Comparison of ENCODE assay signal across 8 cellular contexts in genomic region chr11:116853461-116854073, GRCh38. TPM values are rescaled to one million over a fixed set of nuclear protein-coding genes. Genes with fewer than 3 reads are reported as not detected.
DNase-seq lines count a peak whose midpoint lies in the region; ATAC-seq and TF ChIP-seq lines count a peak whose summit lies in the region.

No MANE protein-coding gene starts in this region.

- H3K36me3 ChIP-seq in CD8-positive, alpha-beta memory T cell (ENCODE audit: insufficient read depth, low read length) = peaks cover 13% of the 10 kb centered on the region
- H3K36me3 ChIP-seq in Karpas-422 (ENCODE audit: insufficient read depth, low read length) = no peaks in the 10 kb centered on the region

- H3K27me3 Mint-ChIP-seq in CD8-positive, alpha-beta memory T cell = peaks cover 0 to 2% of the 10 kb centered on the region in 2 donors
- no peaks in the 10 kb centered on the region for H3K27me3 Mint-ChIP-seq in nephron progenitor cell (ENCODE audit: low read depth, poor library complexity)

- ATAC-seq in GM19467 (IDR thresholded peaks at IDR 0.05; ENCODE audit: unreplicated experiment) (peak; percentile 81), HG03520 (IDR thresholded peaks at IDR 0.05; ENCODE audit: unreplicated experiment) (peak; percentile 90)

- peaks cover 73% of the 10 kb centered on the region for H3K4me1 ChIP-seq in CD8-positive, alpha-beta memory T cell (ENCODE audit: insufficient read depth, low read length)
- H3K4me1 ChIP-seq in Karpas-422 (ENCODE audit: low read length) = no peaks in the 10 kb centered on the region

- H3K4me3 Mint-ChIP-seq in CD8-positive, alpha-beta memory T cell = peak overlapping the region; percentile 29 to 85 (median 74)
- no peak overlapping the region for H3K4me3 Mint-ChIP-seq in nephron progenitor cell

- peak overlapping the region; percentile 27 for H3K4me3 ChIP-seq in CD8-positive, alpha-beta memory T cell (ENCODE audit: low read length)
- H3K4me3 ChIP-seq in astrocyte of the spinal cord (ENCODE audit: low read depth, low read length) (no peak overlapping the region), Karpas-422 (ENCODE audit: low read length) (no peak overlapping the region)

- peaks cover 9 to 53% (median 19%) of the 10 kb centered on the region in 3 donors for H3K36me3 Mint-ChIP-seq in CD8-positive, alpha-beta memory T cell
- H3K36me3 Mint-ChIP-seq in nephron progenitor cell (ENCODE audit: low read depth) = peaks cover 70% of the 10 kb centered on the region

- no peak overlapping the region for H2AFZ ChIP-seq in Karpas-422 (ENCODE audit: low read length)

- DNase-seq in CD8-positive, alpha-beta memory T cell = peak; percentile 27 to 80 (median 70)
- DNase-seq in T-helper 1 cell (peak in 4 of 5 donors; percentile 29 to 94 (median 46)), astrocyte of the spinal cord (ENCODE audit: low read depth, low spot score) (peak; percentile 96), nephron progenitor cell (no peak), Karpas-422 (no peak), NCI-H510A (lab: John Stamatoyannopoulos, UW) (no peak)

- no peaks in the 10 kb centered on the region for H4K20me1 ChIP-seq in Karpas-422 (ENCODE audit: insufficient read depth, low read depth, low read length)

- H3K79me2 ChIP-seq in Karpas-422 (ENCODE audit: low read length) = no peaks in the 10 kb centered on the region

- peak overlapping the region; percentile 68 for H3K27ac ChIP-seq in CD8-positive, alpha-beta memory T cell (ENCODE audit: low read depth, low read length)
- no peak overlapping the region for H3K27ac ChIP-seq in Karpas-422 (ENCODE audit: low read length)

- TF ChIP-seq CTCF in astrocyte of the spinal cord (IDR thresholded peaks at IDR 0.05; ENCODE audit: low read depth, low read length) = no peak
- TF ChIP-seq CTCF in nephron progenitor cell (IDR thresholded peaks at IDR 0.05) = no peak

- H3K9me2 ChIP-seq in Karpas-422 (replicated peaks; ENCODE audit: insufficient read depth, low read length) = no peaks in the 10 kb centered on the region

- CTCF ChIA-PET in CD8-positive, alpha-beta memory T cell (lab: Charles Lee) = interaction anchor here (0.9 to 4.8 kb wide), 9 partner anchors 13 to 377 kb away, joined by 3 to 59 read pairs (median 7); partner anchors contain the start of genes APOA1, APOA5, APOC3 and SIK3

- no peak overlapping the region for H3K4me2 ChIP-seq in Karpas-422 (ENCODE audit: low read depth, low read length, poor library complexity, severe bottlenecking)

- H3K9me3 ChIP-seq in CD8-positive, alpha-beta memory T cell (ENCODE audit: low read length) = no peaks in the 10 kb centered on the region
- H3K9me3 ChIP-seq in Karpas-422 (ENCODE audit: low read length) = no peaks in the 10 kb centered on the region

- H3K4me1 Mint-ChIP-seq in CD8-positive, alpha-beta memory T cell = peaks cover 73 to 81% (median 78%) of the 10 kb centered on the region in 3 donors
- H3K4me1 Mint-ChIP-seq in nephron progenitor cell = peaks cover 33% of the 10 kb centered on the region

- no peaks in the 10 kb centered on the region for H3K27me3 ChIP-seq in CD8-positive, alpha-beta memory T cell (ENCODE audit: insufficient read depth, low read length, poor library complexity, severe bottlenecking)
- H3K27me3 ChIP-seq in Karpas-422 (ENCODE audit: low read length) = no peaks in the 10 kb centered on the region

- peak overlapping the region; percentile 83 to 99 (median 92) for H3K27ac Mint-ChIP-seq in CD8-positive, alpha-beta memory T cell
- H3K27ac Mint-ChIP-seq in nephron progenitor cell = peak overlapping the region; percentile 73

- H3K9me3 Mint-ChIP-seq in CD8-positive, alpha-beta memory T cell = no peaks in the 10 kb centered on the region
- no peaks in the 10 kb centered on the region for H3K9me3 Mint-ChIP-seq in nephron progenitor cell

- in situ Hi-C loops in astrocyte of the spinal cord (cut with HindIII; ENCODE audit: low sequenced_read_pairs) = no loop called here

- H3K9ac ChIP-seq in Karpas-422 (ENCODE audit: low read length) = no peak overlapping the region

- POLR2A ChIA-PET in CD8-positive, alpha-beta memory T cell (lab: Charles Lee) = interaction anchor here (1.0 to 4.2 kb wide), 8 partner anchors 18 to 309 kb away, joined by 4 to 28 read pairs (median 6); partner anchors contain the start of genes PAFAH1B2, SIK3 and ZPR1

RNA-seq across cellular contexts. Expression of gene APOA1, which starts 16.1 kb away (rescaled TPM):
- under 1 TPM; 0.33 to 0.48 TPM for total RNA-seq in CD8-positive, alpha-beta memory T cell
- polyA plus RNA-seq in CD8-positive, alpha-beta memory T cell = not detected
- not detected in 2 replicates for total RNA-seq in Karpas-422 (2014; rRNA removed; shearing (Covaris generic); ENCODE audit: low replicate concordance)

RNA-seq across cellular contexts. Expression of gene APOC3, which starts 23.9 kb away (rescaled TPM):
- not detected for total RNA-seq in CD8-positive, alpha-beta memory T cell
- polyA plus RNA-seq in CD8-positive, alpha-beta memory T cell = not detected
- total RNA-seq in Karpas-422 (2014; rRNA removed; shearing (Covaris generic); ENCODE audit: low replicate concordance) = not detected in 2 replicates

RNA-seq across cellular contexts. Expression of gene APOA4, which starts 30.5 kb away (rescaled TPM):
- total RNA-seq in CD8-positive, alpha-beta memory T cell = not detected
- not detected for polyA plus RNA-seq in CD8-positive, alpha-beta memory T cell
- total RNA-seq in Karpas-422 (2014; rRNA removed; shearing (Covaris generic); ENCODE audit: low replicate concordance) = not detected in 2 replicates

Comparison
In these comparisons a context has a peak if more than half of its experiments do, and no peak if none do; other contexts are left out.
1. DNase-seq: peak in CD8-positive, alpha-beta memory T cell (5 of 5), T-helper 1 cell (4 of 5) and astrocyte of the spinal cord (single experiment); none in nephron progenitor cell (single experiment), Karpas-422 (single experiment) and NCI-H510A (single experiment).